22 cellular contexts compared by ENCODE assay signal in the genomic region with DNA sequence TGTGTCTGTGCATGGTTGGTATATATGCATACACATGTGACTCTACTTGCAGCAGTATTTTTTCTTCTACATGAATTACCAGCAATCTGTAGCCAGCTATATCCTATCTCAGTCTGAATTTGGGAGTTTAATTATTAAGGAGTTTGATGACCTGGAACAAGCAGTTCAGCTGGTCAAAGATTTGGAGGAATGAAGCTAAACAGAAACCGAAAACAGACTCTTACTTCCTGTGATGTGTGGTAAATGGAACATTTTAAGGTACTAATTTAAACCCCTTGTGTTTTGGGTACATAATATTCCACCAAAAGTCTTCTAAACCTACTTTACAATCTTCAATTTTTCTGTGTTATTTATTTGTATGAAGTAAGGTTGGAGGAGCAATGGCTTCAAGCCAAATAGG.
"Had no signal": no experiment of that assay in that cellular context is flagged by ENCODE, and none has a peak within 500 bp of the region (broad histone marks: within the 10 kb centered on the region; RNA-seq: fewer than 3 reads in every experiment).

No MANE protein-coding gene starts in this region.

- H3K27ac ChIP-seq: coronary artery, esophagus muscularis mucosa, neutrophil, pancreas, stomach, thyroid gland had no signal

- H3K4me2 ChIP-seq: smooth muscle cell had no signal

- ATAC-seq: mucosa of descending colon; natural killer cell treated with Interleukin-12 subunit alpha and Interleukin-12 subunit beta and Interleukin-15 and Interleukin-18, amount 100 ng/mL, for 72 hours; pancreas; sciatic nerve; stimulated activated effector memory CD8-positive, alpha-beta T cell treated with anti-CD3 and anti-CD28 coated beads, Interleukin-12 subunit alpha, Interleukin-12 subunit beta, amount 100 ng/mL, for 72 hours had no signal

- H3K36me3 ChIP-seq: esophagus muscularis mucosa, neutrophil, pancreas, stomach, thyroid gland had no signal

- H3K4me1 ChIP-seq: esophagus muscularis mucosa, pancreas, stomach, thyroid gland had no signal

- FAIRE-seq: endothelial cell of umbilical vein, pancreas had no signal

- H3K9me3 ChIP-seq: esophagus muscularis mucosa, mucosa of descending colon, neutrophil, pancreas, stomach, thyroid gland had no signal

- H3K27me3 ChIP-seq: esophagus muscularis mucosa, neutrophil, pancreas, stomach, thyroid gland had no signal

- DNase-seq: dermis blood vessel endothelial cell; effector memory CD4-positive, alpha-beta T cell; foreskin melanocyte; glutamatergic neuron; mesenchymal stem cell; mucosa of descending colon; naive B cell; pancreas; stimulated activated CD4-positive, alpha-beta T cell treated with anti-CD3 and anti-CD28 coated beads, Interleukin-12 subunit alpha, Interleukin-12 subunit beta, amount 100 ng/mL, for 4 hours; stimulated activated CD4-positive, alpha-beta T cell treated with anti-CD3 and anti-CD28 coated beads, Interleukin-2, amount 100 ng/mL, for 24 hours; stimulated activated CD4-positive, alpha-beta T cell treated with anti-CD3 and anti-CD28 coated beads, Interleukin-4, amount 100 ng/mL, for 24 hours; stimulated activated naive CD4-positive, alpha-beta T cell treated with Interleukin-2 at 50 U/mL for 16 hours; stomach; thyroid gland had no signal

- H3K4me3 ChIP-seq: coronary artery, esophagus muscularis mucosa, mucosa of descending colon, pancreas, smooth muscle cell, stomach, thyroid gland had no signal
